In genomic region chr17:8221663-8222379, GRCh38 we compare ENCODE assay signal across 8 cellular contexts. TPM values are rescaled to one million over a fixed set of nuclear protein-coding genes. Genes with fewer than 3 reads are reported as not detected.
DNase-seq lines count a peak whose midpoint lies in the region; ATAC-seq, FAIRE-seq and TF ChIP-seq lines count a peak whose summit lies in the region.

No MANE protein-coding gene starts in this region.

- no peaks in the 10 kb centered on the region for H3K27me3 ChIP-seq in H1 (replicated peaks in 1 of 4; ENCODE audit: control insufficient read depth in 3 of 4, extremely low read depth in 1 of 4, insufficient read depth in 3 of 4, low read length in 3 of 4)

- no peaks in the 10 kb centered on the region for H3K9me3 Mint-ChIP-seq in activated CD8-positive, alpha-beta memory T cell treated with anti-CD3 and anti-CD28 coated beads, Interleukin-2, amount 10 ng/mL, durations not matched to agents 7 days and 5 days (ENCODE audit: low read depth)
- no peaks in the 10 kb centered on the region for H3K9me3 Mint-ChIP-seq in mesothelial cell of epicardium

- CTCF ChIA-PET in activated CD8-positive, alpha-beta memory T cell treated with anti-CD3 and anti-CD28 coated beads, Interleukin-2, amount 10 ng/mL, durations not matched to agents 7 days and 5 days (lab: Charles Lee) = interaction anchor here (1.0 to 8.6 kb wide), 16 partner anchors 11 to 103 kb away, joined by 3 to 124 read pairs (median 15); partner anchors contain the start of genes ALOXE3, AURKB, BORCS6 and CTC1
- CTCF ChIA-PET in H1 (lab: Charles Lee; ENCODE audit: partially characterized antibody) = interaction anchor here (0.5 to 4.1 kb wide), 15 partner anchors 10 to 160 kb away, joined by 3 to 26 read pairs (median 4); no protein-coding TSS in a partner anchor

- H3K36me3 ChIP-seq in H1 (ENCODE audit: control insufficient read depth in 2 of 4, insufficient read depth in 4 of 4, low read length in 3 of 4) = no peaks in the 10 kb centered on the region

- H3K18ac ChIP-seq in H1 (ENCODE audit: extremely low read depth, low read length) = peak overlapping the region; percentile 91

- peak overlapping the region; percentile 71 for H4K5ac ChIP-seq in H1 (ENCODE audit: insufficient read length, low read depth, low read length)

- H3K4me3 Mint-ChIP-seq in activated CD8-positive, alpha-beta memory T cell treated with anti-CD3 and anti-CD28 coated beads, Interleukin-2, amount 10 ng/mL, durations not matched to agents 7 days and 5 days = peak overlapping the region; percentile 95
- peak overlapping the region; percentile 99 for H3K4me3 Mint-ChIP-seq in mesothelial cell of epicardium

- TF ChIP-seq CTCF in C4-2B (conservative IDR thresholded peaks at IDR 0.05) (no peak; the same call in 1 of the 2 replicates), H1 (IDR thresholded peaks at IDR 0.05; ENCODE audit: control extremely low read depth in 1 of 3, insufficient read depth in 1 of 3, low read depth in 1 of 3, low read length in 3 of 3) (no peak), mesothelial cell of epicardium (IDR thresholded peaks at IDR 0.05; ENCODE audit: unreplicated experiment) (no peak)

- peak overlapping the region; percentile 67 to 97 (median 88) for H3K4me3 ChIP-seq in H1 (ENCODE audit: extremely low read depth in 1 of 4, insufficient read depth in 2 of 4, low read depth in 3 of 4, low read length in 4 of 4)

- no peak overlapping the region; the same call in 1 of the 2 replicates for H2BK12ac ChIP-seq in H1 (ENCODE audit: low read depth, low read length)

- no peaks in the 10 kb centered on the region for H3K79me2 ChIP-seq in H1 (ENCODE audit: control insufficient read depth in 1 of 2, insufficient read depth in 2 of 2, low read length in 2 of 2)

- H3K4me2 ChIP-seq in H1 (ENCODE audit: insufficient read depth in 1 of 2, low read depth in 2 of 2, low read length in 2 of 2) = peak overlapping the region; percentile 89 to 96

- H3K4me1 ChIP-seq in H1 (replicated peaks in 1 of 4; ENCODE audit: control insufficient read depth in 3 of 4, insufficient read depth in 4 of 4, low read length in 3 of 4) = peaks cover 0 to 10% (median under 1%) of the 10 kb centered on the region in 4 experiments; a peak in 4 of 7 replicates

- TF ChIP-seq RAD21 in H1 (IDR thresholded peaks at IDR 0.05 in 1 of 2, conservative IDR thresholded peaks at IDR 0.05 in 1 of 2; ENCODE audit: low read depth in 2 of 2, low read length in 2 of 2) = no peak

- WGBS in H1 (ENCODE audit: extremely low coverage in 1 of 2, insufficient coverage in 1 of 2, insufficient read length in 1 of 2, insufficient replicate concordance in 2 of 2, low coverage in 1 of 2, low lambda C conversion rate in 2 of 2, missing lambda C conversion rate in 1 of 2), 2 experiments = 0% methylated on average over 31 of the region's 40 CpGs; no CpG with 5 or more reads in 1 of the 2 experiments

- ATAC-seq in GM19372 (IDR thresholded peaks at IDR 0.05; ENCODE audit: low read depth, unreplicated experiment) (peak; percentile 33), HG03521 (IDR thresholded peaks at IDR 0.05; ENCODE audit: unreplicated experiment) (peak; percentile 32)
- ATAC-seq in activated CD8-positive, alpha-beta memory T cell treated with anti-CD3 and anti-CD28 coated beads, Interleukin-2, amount 10 ng/mL, durations not matched to agents 7 days and 5 days = peak; percentile 59

- no peak overlapping the region for H2BK20ac ChIP-seq in H1 (ENCODE audit: low read length)

- no peak for TF ChIP-seq EP300 in H1 (IDR thresholded peaks at IDR 0.05; ENCODE audit: borderline replicate concordance in 1 of 2, low read depth in 2 of 2, low read length in 2 of 2)

- no peaks in the 10 kb centered on the region for H3K79me1 ChIP-seq in H1 (ENCODE audit: low read depth, low read length)

- H4K20me1 ChIP-seq in H1 (replicated peaks in 1 of 2; ENCODE audit: control insufficient read depth in 1 of 2, insufficient read depth in 2 of 2, low read length in 2 of 2) = peaks cover 2% of the 10 kb centered on the region in 2 experiments

- peak overlapping the region; percentile 45 for H4K91ac ChIP-seq in H1 (replicated peaks; ENCODE audit: insufficient read length, low read length)

- no peak overlapping the region for H2BK120ac ChIP-seq in H1 (replicated peaks; ENCODE audit: low read depth, low read length)

- peak overlapping the region; percentile 79; the same call in 1 of the 2 replicates for H4K8ac ChIP-seq in H1 (ENCODE audit: extremely low read depth, insufficient read depth, low read length)

- H3K27me3 Mint-ChIP-seq in activated CD8-positive, alpha-beta memory T cell treated with anti-CD3 and anti-CD28 coated beads, Interleukin-2, amount 10 ng/mL, durations not matched to agents 7 days and 5 days = no peaks in the 10 kb centered on the region
- H3K27me3 Mint-ChIP-seq in mesothelial cell of epicardium (ENCODE audit: low read depth) = peaks cover 2% of the 10 kb centered on the region

- peak in 1 of 2 experiments; percentile 10; a peak in 1 of 3 replicates for TF ChIP-seq POLR2A in H1 (IDR thresholded peaks at IDR 0.05; ENCODE audit: control extremely low read depth in 1 of 2, low read depth in 2 of 2, low read length in 2 of 2)

- H3K4ac ChIP-seq in H1 (replicated peaks; ENCODE audit: insufficient read length, low read depth, low read length) = no peak overlapping the region

- H3K56ac ChIP-seq in H1 (replicated peaks; ENCODE audit: insufficient read length, low read depth, low read length) = peak overlapping the region; percentile 71

- no peak overlapping the region for H2BK15ac ChIP-seq in H1 (ENCODE audit: low read length)

- H3K23ac ChIP-seq in H1 (ENCODE audit: insufficient read length) = no peak overlapping the region

- peak overlapping the region; percentile 17; the same call in 1 of the 2 replicates for H2AFZ ChIP-seq in H1 (ENCODE audit: low read length)

- peak; percentile 45 for FAIRE-seq in H1 (lab: Jason Lieb, UNC)

- H3K14ac ChIP-seq in H1 (ENCODE audit: insufficient read length) = no peak overlapping the region

- no peak overlapping the region for H2AK5ac ChIP-seq in H1 (ENCODE audit: low read depth, low read length)

- POLR2A ChIA-PET in H1 (lab: Charles Lee; ENCODE audit: partially characterized antibody) = interaction anchor here (0.8 to 53.4 kb wide), 17 partner anchors 13 to 160 kb away, joined by 3 to 1521 read pairs (median 6); partner anchors contain the start of genes AURKB, BORCS6, CTC1 and PFAS

- peaks cover 7% of the 10 kb centered on the region for H3K36me3 Mint-ChIP-seq in activated CD8-positive, alpha-beta memory T cell treated with anti-CD3 and anti-CD28 coated beads, Interleukin-2, amount 10 ng/mL, durations not matched to agents 7 days and 5 days
- H3K36me3 Mint-ChIP-seq in mesothelial cell of epicardium = no peaks in the 10 kb centered on the region

- peak overlapping the region; percentile 72 for H2BK5ac ChIP-seq in H1 (ENCODE audit: low read depth, low read length)

- DNase-seq in NOMO-1 treated with dmso at 0.1 percent for 144 hours (lab: John Stamatoyannopoulos, UW; ENCODE audit: unreplicated experiment) (peak; percentile 89), H1 (ENCODE audit: low read depth in 1 of 2, low spot score in 2 of 2) (peak; percentile 79 to 98), mesothelial cell of epicardium (ENCODE audit: low spot score in 2 of 2, unreplicated experiment in 2 of 2) (peak; percentile 79 to 95)
- DNase-seq in activated CD8-positive, alpha-beta memory T cell treated with anti-CD3 and anti-CD28 coated beads, Interleukin-2, amount 10 ng/mL, durations not matched to agents 7 days and 5 days = peak; percentile 93
- peak; percentile 83 for DNase-seq in stimulated activated CD8-positive, alpha-beta memory T cell treated with anti-CD3 and anti-CD28 coated beads, Interleukin-15, amount 100 ng/mL, for 24 hours (ENCODE audit: low read depth)

- peaks cover 19% of the 10 kb centered on the region for H3K23me2 ChIP-seq in H1 (ENCODE audit: low read depth, low read length)

- H3K9me3 ChIP-seq in H1 (ENCODE audit: insufficient read depth in 2 of 2, low read depth in 1 of 2, low read length in 1 of 2) = no peaks in the 10 kb centered on the region

- peak overlapping the region in 3 of 4 experiments; percentile 67 to 84 (median 74); a peak in 6 of 7 replicates for H3K9ac ChIP-seq in H1 (replicated peaks in 1 of 4; ENCODE audit: extremely low read depth in 1 of 4, low read depth in 3 of 4, low read length in 3 of 4)

- peaks cover 44% of the 10 kb centered on the region for H3K4me1 Mint-ChIP-seq in activated CD8-positive, alpha-beta memory T cell treated with anti-CD3 and anti-CD28 coated beads, Interleukin-2, amount 10 ng/mL, durations not matched to agents 7 days and 5 days
- peaks cover 14% of the 10 kb centered on the region for H3K4me1 Mint-ChIP-seq in mesothelial cell of epicardium

- H3K27ac Mint-ChIP-seq in activated CD8-positive, alpha-beta memory T cell treated with anti-CD3 and anti-CD28 coated beads, Interleukin-2, amount 10 ng/mL, durations not matched to agents 7 days and 5 days = peak overlapping the region; percentile 97
- H3K27ac Mint-ChIP-seq in mesothelial cell of epicardium = peak overlapping the region; percentile 100

- H3K27ac ChIP-seq in C4-2B = peak overlapping the region; percentile 93
- H3K27ac ChIP-seq in H1 (ENCODE audit: low read depth, low read length) = peak overlapping the region; percentile 33

RNA-seq across cellular contexts. Expression of gene AURKB, which starts 11.4 kb away (rescaled TPM):
- 100 to 1,000 TPM; 197 to 234 TPM for total RNA-seq in activated CD8-positive, alpha-beta memory T cell treated with anti-CD3 and anti-CD28 coated beads, Interleukin-2, amount 10 ng/mL, durations not matched to agents 7 days and 5 days
- total RNA-seq in H1 (2021; fragmentation: NEBNext Ultra II Directional; extraction: Animal tissue kit (Norgen Biotek cat#: 25700)) = 154 and 160 TPM in 2 replicates
- 102 and 171 TPM in 2 replicates for polyA plus RNA-seq in H1 (2011; rRNA removed)
- 93.9 TPM for polyA plus RNA-seq in H1 (2011; cell fraction: cytosol; rRNA removed)
- 222 TPM for polyA plus RNA-seq in H1 (2011; cell fraction: nucleus; rRNA removed)
- polyA plus RNA-seq in H1 (2012, experiment 1 of 2) = 155 to 177 TPM (median 169 TPM) in 4 replicates
- polyA plus RNA-seq in H1 (2012, experiment 2 of 2) = 172 TPM
- 168 TPM for polyA plus RNA-seq in H1 (2013, experiment 1 of 2)
- 162 TPM for polyA plus RNA-seq in H1 (2013, experiment 2 of 2)
- 55.0 and 80.2 TPM in 2 replicates for polyA minus RNA-seq in H1 (2011; rRNA and poly(A)+ RNA removed)
- polyA minus RNA-seq in H1 (2011; cell fraction: cytosol; rRNA and poly(A)+ RNA removed) = 41.2 TPM
- 80.6 TPM for polyA minus RNA-seq in H1 (2011; cell fraction: nucleus; rRNA and poly(A)+ RNA removed)
- 33.1 to 37.4 TPM (median 37.3 TPM) in 3 replicates for total RNA-seq in mesothelial cell of epicardium

RNA-seq across cellular contexts. Expression of gene CTC1, which starts 26.0 kb away (rescaled TPM):
- total RNA-seq in activated CD8-positive, alpha-beta memory T cell treated with anti-CD3 and anti-CD28 coated beads, Interleukin-2, amount 10 ng/mL, durations not matched to agents 7 days and 5 days = 10 to 100 TPM; 76.7 to 82.0 TPM
- 33.7 and 39.8 TPM in 2 replicates for total RNA-seq in H1 (2021; fragmentation: NEBNext Ultra II Directional; extraction: Animal tissue kit (Norgen Biotek cat#: 25700))
- 19.4 and 32.2 TPM in 2 replicates for polyA plus RNA-seq in H1 (2011; rRNA removed)
- 13.3 TPM for polyA plus RNA-seq in H1 (2011; cell fraction: cytosol; rRNA removed)
- polyA plus RNA-seq in H1 (2011; cell fraction: nucleus; rRNA removed) = 112 TPM
- polyA plus RNA-seq in H1 (2012, experiment 1 of 2) = 12.8 to 17.3 TPM (median 14.4 TPM) in 4 replicates
- polyA plus RNA-seq in H1 (2012, experiment 2 of 2) = 6.4 TPM
- polyA plus RNA-seq in H1 (2013, experiment 1 of 2) = 13.0 TPM
- polyA plus RNA-seq in H1 (2013, experiment 2 of 2) = 12.3 TPM
- 36.9 and 45.5 TPM in 2 replicates for polyA minus RNA-seq in H1 (2011; rRNA and poly(A)+ RNA removed)
- 11.2 TPM for polyA minus RNA-seq in H1 (2011; cell fraction: cytosol; rRNA and poly(A)+ RNA removed)
- polyA minus RNA-seq in H1 (2011; cell fraction: nucleus; rRNA and poly(A)+ RNA removed) = 74.9 TPM
- total RNA-seq in mesothelial cell of epicardium = 45.1 to 52.9 TPM (median 50.6 TPM) in 3 replicates

RNA-seq across cellular contexts. Expression of gene PFAS, which starts 27.3 kb away (rescaled TPM):
- 100 to 1,000 TPM in 1 of 2 experiments, 10 to 100 TPM in 1; 75.1 to 113 TPM for total RNA-seq in activated CD8-positive, alpha-beta memory T cell treated with anti-CD3 and anti-CD28 coated beads, Interleukin-2, amount 10 ng/mL, durations not matched to agents 7 days and 5 days
- 238 and 248 TPM in 2 replicates for total RNA-seq in H1 (2021; fragmentation: NEBNext Ultra II Directional; extraction: Animal tissue kit (Norgen Biotek cat#: 25700))
- 88.4 and 120 TPM in 2 replicates for polyA plus RNA-seq in H1 (2011; rRNA removed)
- 82.0 TPM for polyA plus RNA-seq in H1 (2011; cell fraction: cytosol; rRNA removed)
- polyA plus RNA-seq in H1 (2011; cell fraction: nucleus; rRNA removed) = 363 TPM
- 107 to 119 TPM (median 115 TPM) in 4 replicates for polyA plus RNA-seq in H1 (2012, experiment 1 of 2)
- polyA plus RNA-seq in H1 (2012, experiment 2 of 2) = 124 TPM
- 71.8 TPM for polyA plus RNA-seq in H1 (2013, experiment 1 of 2)
- 62.8 TPM for polyA plus RNA-seq in H1 (2013, experiment 2 of 2)
- polyA minus RNA-seq in H1 (2011; rRNA and poly(A)+ RNA removed) = 219 and 271 TPM in 2 replicates
- polyA minus RNA-seq in H1 (2011; cell fraction: cytosol; rRNA and poly(A)+ RNA removed) = 89.1 TPM
- 167 TPM for polyA minus RNA-seq in H1 (2011; cell fraction: nucleus; rRNA and poly(A)+ RNA removed)
- 104 to 111 TPM (median 105 TPM) in 3 replicates for total RNA-seq in mesothelial cell of epicardium

RNA-seq across cellular contexts. Expression of gene BORCS6, which starts 31.8 kb away (rescaled TPM):
- 10 to 100 TPM; 14.9 to 16.8 TPM for total RNA-seq in activated CD8-positive, alpha-beta memory T cell treated with anti-CD3 and anti-CD28 coated beads, Interleukin-2, amount 10 ng/mL, durations not matched to agents 7 days and 5 days
- 3.6 and 4.6 TPM in 2 replicates for total RNA-seq in H1 (2021; fragmentation: NEBNext Ultra II Directional; extraction: Animal tissue kit (Norgen Biotek cat#: 25700))
- polyA plus RNA-seq in H1 (2011; rRNA removed) = 3.3 and 3.8 TPM in 2 replicates
- polyA plus RNA-seq in H1 (2011; cell fraction: cytosol; rRNA removed) = 3.7 TPM
- 2.7 TPM for polyA plus RNA-seq in H1 (2011; cell fraction: nucleus; rRNA removed)
- 2.3 to 3.4 TPM (median 2.8 TPM) in 4 replicates for polyA plus RNA-seq in H1 (2012, experiment 1 of 2)
- polyA plus RNA-seq in H1 (2012, experiment 2 of 2) = 3.8 TPM
- 2.2 TPM for polyA plus RNA-seq in H1 (2013, experiment 1 of 2)
- polyA plus RNA-seq in H1 (2013, experiment 2 of 2) = 2.2 TPM
- polyA minus RNA-seq in H1 (2011; rRNA and poly(A)+ RNA removed) = 1.3 and 1.9 TPM in 2 replicates
- 3.7 TPM for polyA minus RNA-seq in H1 (2011; cell fraction: cytosol; rRNA and poly(A)+ RNA removed)
- 2.2 TPM for polyA minus RNA-seq in H1 (2011; cell fraction: nucleus; rRNA and poly(A)+ RNA removed)
- 2.7 to 3.1 TPM (median 3.0 TPM) in 3 replicates for total RNA-seq in mesothelial cell of epicardium

RNA-seq across cellular contexts. Expression of gene TMEM107, which starts 45.6 kb away (rescaled TPM):
- total RNA-seq in activated CD8-positive, alpha-beta memory T cell treated with anti-CD3 and anti-CD28 coated beads, Interleukin-2, amount 10 ng/mL, durations not matched to agents 7 days and 5 days = 10 to 100 TPM; 29.9 to 61.0 TPM
- 17.3 and 17.9 TPM in 2 replicates for total RNA-seq in H1 (2021; fragmentation: NEBNext Ultra II Directional; extraction: Animal tissue kit (Norgen Biotek cat#: 25700))
- 21.4 and 21.5 TPM in 2 replicates for polyA plus RNA-seq in H1 (2011; rRNA removed)
- polyA plus RNA-seq in H1 (2011; cell fraction: cytosol; rRNA removed) = 16.0 TPM
- 16.9 TPM for polyA plus RNA-seq in H1 (2011; cell fraction: nucleus; rRNA removed)
- 8.9 to 12.0 TPM (median 9.6 TPM) in 4 replicates for polyA plus RNA-seq in H1 (2012, experiment 1 of 2)
- 8.0 TPM for polyA plus RNA-seq in H1 (2012, experiment 2 of 2)
- polyA plus RNA-seq in H1 (2013, experiment 1 of 2) = 9.6 TPM
- 10.3 TPM for polyA plus RNA-seq in H1 (2013, experiment 2 of 2)
- polyA minus RNA-seq in H1 (2011; rRNA and poly(A)+ RNA removed) = 37.4 and 44.0 TPM in 2 replicates
- 34.1 TPM for polyA minus RNA-seq in H1 (2011; cell fraction: cytosol; rRNA and poly(A)+ RNA removed)
- 181 TPM for polyA minus RNA-seq in H1 (2011; cell fraction: nucleus; rRNA and poly(A)+ RNA removed)
- total RNA-seq in mesothelial cell of epicardium = 22.0 to 23.2 TPM (median 22.6 TPM) in 3 replicates

Comparison
In these comparisons a context has a peak if more than half of its experiments do, and no peak if none do; other contexts are left out.
1. Peak in every context shown above with its lines: DNase-seq, ATAC-seq, H3K4me3 ChIP-seq and H3K27ac ChIP-seq.